Comparison of ENCODE assay signal across 14 cellular contexts in genomic region chr3:108006901-108007331, GRCh38.
DNase-seq lines count a peak whose midpoint lies in the region; ATAC-seq and TF ChIP-seq lines count a peak whose summit lies in the region.
"Had no signal": no experiment of that assay in that cellular context is flagged by ENCODE, and none has a peak within 500 bp of the region (broad histone marks: within the 10 kb centered on the region; RNA-seq: fewer than 3 reads in every experiment).

No MANE protein-coding gene starts in this region.

- no peak for ATAC-seq in natural killer cell treated with Interleukin-12 subunit alpha and Interleukin-12 subunit beta and Interleukin-15 and Interleukin-18, amount 100 ng/mL, for 72 hours
- ATAC-seq: activated CD8-positive, alpha-beta memory T cell treated with anti-CD3 and anti-CD28 coated beads, Interleukin-2, amount 10 ng/mL, durations not matched to agents 7 days and 5 days; GM23338 had no signal

- DNase-seq in NCI-H446 treated with DMSO at 0.1 percent for 48 hours (lab: John Stamatoyannopoulos, UW): peak; percentile 33
- peak; percentile 65 for DNase-seq in inferior parietal cortex (ENCODE audit: extremely low spot score)
- no peak for DNase-seq in type B pancreatic cell (ENCODE audit: extremely low spot score, unreplicated experiment)
- DNase-seq in T1000 (lab: John Stamatoyannopoulos, UW): no peak
- no peak for DNase-seq in natural killer cell treated with Interleukin-12 subunit alpha and Interleukin-12 subunit beta and Interleukin-15 and Interleukin-18, amount 100 ng/mL, for 72 hours (ENCODE audit: low spot score)
- DNase-seq in activated CD4-positive, alpha-beta T cell treated with anti-CD3 and anti-CD28 coated beads for 4 hours: no peak
- DNase-seq: activated CD8-positive, alpha-beta memory T cell treated with anti-CD3 and anti-CD28 coated beads, Interleukin-2, amount 10 ng/mL, durations not matched to agents 7 days and 5 days; activated effector memory CD4-positive, alpha-beta T cell treated with anti-CD3 and anti-CD28 coated beads, Interleukin-2, amount 50 U/mL, for 16 hours; amygdala; NCI-H1694; ovary; tibial artery had no signal

- peaks cover 4% of the 10 kb centered on the region for H3K27me3 Mint-ChIP-seq in dendritic cell treated with granulocyte-macrophage colony-stimulating factor and Interleukin-4, amounts not matched to agents 40 ng/mL and 50 ng/mL, for 4 days
- H3K27me3 Mint-ChIP-seq in type B pancreatic cell: no peaks in the 10 kb centered on the region
- peaks cover 8 to 18% of the 10 kb centered on the region in 2 donors for H3K27me3 Mint-ChIP-seq in natural killer cell treated with Interleukin-12 subunit alpha and Interleukin-12 subunit beta and Interleukin-15 and Interleukin-18, amount 100 ng/mL, for 72 hours

- intact Hi-C loops in dendritic cell treated with granulocyte-macrophage colony-stimulating factor and Interleukin-4, amounts not matched to agents 40 ng/mL and 50 ng/mL, for 4 days (cut with micrococcal nuclease): no loop called here

- no peaks in the 10 kb centered on the region for H3K9me3 Mint-ChIP-seq in dendritic cell treated with granulocyte-macrophage colony-stimulating factor and Interleukin-4, amounts not matched to agents 40 ng/mL and 50 ng/mL, for 4 days
- H3K9me3 Mint-ChIP-seq in type B pancreatic cell: no peaks in the 10 kb centered on the region
- no peaks in the 10 kb centered on the region for H3K9me3 Mint-ChIP-seq in natural killer cell treated with Interleukin-12 subunit alpha and Interleukin-12 subunit beta and Interleukin-15 and Interleukin-18, amount 100 ng/mL, for 72 hours
- H3K9me3 Mint-ChIP-seq: GM23338 had no signal

- peaks cover 77% of the 10 kb centered on the region for H3K4me1 Mint-ChIP-seq in dendritic cell treated with granulocyte-macrophage colony-stimulating factor and Interleukin-4, amounts not matched to agents 40 ng/mL and 50 ng/mL, for 4 days (ENCODE audit: low read depth)
- H3K4me1 Mint-ChIP-seq in type B pancreatic cell (ENCODE audit: unreplicated experiment): peaks cover 11% of the 10 kb centered on the region
- peaks cover 6 to 13% of the 10 kb centered on the region in 2 donors for H3K4me1 Mint-ChIP-seq in natural killer cell treated with Interleukin-12 subunit alpha and Interleukin-12 subunit beta and Interleukin-15 and Interleukin-18, amount 100 ng/mL, for 72 hours (ENCODE audit: low read depth in 2 of 2)
- H3K4me1 Mint-ChIP-seq: GM23338 had no signal

- peak overlapping the region; percentile 61 for H3K27ac Mint-ChIP-seq in dendritic cell treated with granulocyte-macrophage colony-stimulating factor and Interleukin-4, amounts not matched to agents 40 ng/mL and 50 ng/mL, for 4 days
- peak overlapping the region; percentile 10 for H3K27ac Mint-ChIP-seq in type B pancreatic cell
- H3K27ac Mint-ChIP-seq in natural killer cell treated with Interleukin-12 subunit alpha and Interleukin-12 subunit beta and Interleukin-15 and Interleukin-18, amount 100 ng/mL, for 72 hours: no peak overlapping the region
- H3K27ac Mint-ChIP-seq: activated CD8-positive, alpha-beta memory T cell treated with anti-CD3 and anti-CD28 coated beads, Interleukin-2, amount 10 ng/mL, durations not matched to agents 7 days and 5 days; GM23338 had no signal

- H3K4me3 Mint-ChIP-seq in dendritic cell treated with granulocyte-macrophage colony-stimulating factor and Interleukin-4, amounts not matched to agents 40 ng/mL and 50 ng/mL, for 4 days: no peak overlapping the region
- H3K4me3 Mint-ChIP-seq in type B pancreatic cell: no peak overlapping the region
- no peak overlapping the region for H3K4me3 Mint-ChIP-seq in natural killer cell treated with Interleukin-12 subunit alpha and Interleukin-12 subunit beta and Interleukin-15 and Interleukin-18, amount 100 ng/mL, for 72 hours
- H3K4me3 Mint-ChIP-seq: activated CD8-positive, alpha-beta memory T cell treated with anti-CD3 and anti-CD28 coated beads, Interleukin-2, amount 10 ng/mL, durations not matched to agents 7 days and 5 days; GM23338 had no signal

- no peaks in the 10 kb centered on the region for H3K36me3 Mint-ChIP-seq in dendritic cell treated with granulocyte-macrophage colony-stimulating factor and Interleukin-4, amounts not matched to agents 40 ng/mL and 50 ng/mL, for 4 days (ENCODE audit: low read depth)
- no peaks in the 10 kb centered on the region for H3K36me3 Mint-ChIP-seq in type B pancreatic cell
- H3K36me3 Mint-ChIP-seq in natural killer cell treated with Interleukin-12 subunit alpha and Interleukin-12 subunit beta and Interleukin-15 and Interleukin-18, amount 100 ng/mL, for 72 hours: no peaks in the 10 kb centered on the region
- H3K36me3 Mint-ChIP-seq: activated CD8-positive, alpha-beta memory T cell treated with anti-CD3 and anti-CD28 coated beads, Interleukin-2, amount 10 ng/mL, durations not matched to agents 7 days and 5 days had no signal

- TF ChIP-seq CTCF in type B pancreatic cell (conservative IDR thresholded peaks at IDR 0.05): no peak

Comparison
In these comparisons a context has a peak if more than half of its experiments do, and no peak if none do; other contexts are left out.
1. DNase-seq: peak in NCI-H446 treated with DMSO at 0.1 percent for 48 hours (single experiment) and inferior parietal cortex (single experiment); none in type B pancreatic cell (single experiment), T1000 (single experiment), natural killer cell treated with Interleukin-12 subunit alpha and Interleukin-12 subunit beta and Interleukin-15 and Interleukin-18, amount 100 ng/mL, for 72 hours (single experiment) and activated CD4-positive, alpha-beta T cell treated with anti-CD3 and anti-CD28 coated beads for 4 hours (0 of 2).
2. H3K27ac Mint-ChIP-seq: peak in dendritic cell treated with granulocyte-macrophage colony-stimulating factor and Interleukin-4, amounts not matched to agents 40 ng/mL and 50 ng/mL, for 4 days (single experiment) and type B pancreatic cell (single experiment); none in natural killer cell treated with Interleukin-12 subunit alpha and Interleukin-12 subunit beta and Interleukin-15 and Interleukin-18, amount 100 ng/mL, for 72 hours (0 of 2).